1 cellular context compared by ENCODE assay signal in genomic region chr6:34743625-34744293, GRCh38.
TF ChIP-seq lines count a peak whose summit lies in the region.

No MANE protein-coding gene starts in this region.

TF ChIP-seq in GM12878, 131 proteins besides CTCF, POLR2A, EP300 and RAD21:
- no peak for TF ChIP-seq CUX1 (IDR thresholded peaks at IDR 0.05; ENCODE audit: insufficient replicate concordance, low read depth, low read length)
- no peak for TF ChIP-seq RUNX3 (IDR thresholded peaks at IDR 0.05; ENCODE audit: low read length)
